10 cellular contexts compared by ENCODE assay signal in genomic region chr22:24728790-24729637, GRCh38. TPM values are rescaled to one million over a fixed set of nuclear protein-coding genes. Genes with fewer than 3 reads are reported as not detected.
DNase-seq lines count a peak whose midpoint lies in the region; ATAC-seq and TF ChIP-seq lines count a peak whose summit lies in the region.
"Had no signal": no experiment of that assay in that cellular context is flagged by ENCODE, and none has a peak within 500 bp of the region (broad histone marks: within the 10 kb centered on the region; RNA-seq: fewer than 3 reads in every experiment).

No MANE protein-coding gene starts in this region.

- H3K36me3 Mint-ChIP-seq in endothelial cell (ENCODE audit: low read depth, unreplicated experiment) (no peaks in the 10 kb centered on the region), mesothelial cell of epicardium (no peaks in the 10 kb centered on the region)

- H3K4me1 Mint-ChIP-seq in endothelial cell (ENCODE audit: unreplicated experiment) = peaks cover 30% of the 10 kb centered on the region
- peaks cover 49% of the 10 kb centered on the region for H3K4me1 Mint-ChIP-seq in mesothelial cell of epicardium

- TF ChIP-seq CTCF in AG04450 (IDR thresholded peaks at IDR 0.05; ENCODE audit: low read depth, low read length) (no peak), endothelial cell (IDR thresholded peaks at IDR 0.05; ENCODE audit: unreplicated experiment) (no peak), mesothelial cell of epicardium (IDR thresholded peaks at IDR 0.05; ENCODE audit: unreplicated experiment) (no peak), GM10248 (IDR thresholded peaks at IDR 0.05; ENCODE audit: control extremely low read depth, extremely low read depth, low read depth, missing control alignments) (no peak)

- no peaks in the 10 kb centered on the region for H3K27me3 Mint-ChIP-seq in endothelial cell (ENCODE audit: unreplicated experiment)
- peaks cover 57% of the 10 kb centered on the region for H3K27me3 Mint-ChIP-seq in mesothelial cell of epicardium (ENCODE audit: low read depth)

- no peak overlapping the region for H3K27ac ChIP-seq in AG04450 (ENCODE audit: low read depth, low read length)
- H3K27ac ChIP-seq: thoracic aorta had no signal

- H3K9me3 ChIP-seq in AG04450 (ENCODE audit: control insufficient read depth, insufficient read depth, low read length) = no peaks in the 10 kb centered on the region
- H3K9me3 ChIP-seq: thoracic aorta had no signal

- H3K4me3 Mint-ChIP-seq in endothelial cell (ENCODE audit: unreplicated experiment) (no peak overlapping the region), mesothelial cell of epicardium (no peak overlapping the region)

- H3K27ac Mint-ChIP-seq in endothelial cell (ENCODE audit: unreplicated experiment) (peak overlapping the region; percentile 93), mesothelial cell of epicardium (peak overlapping the region; percentile 59)

- POLR2A ChIA-PET in AG04450 (lab: Yijun Ruan, JAX) = no interaction called here
- POLR2A ChIA-PET in GM10248 (lab: Yijun Ruan, JAX) = no interaction called here

- no peaks in the 10 kb centered on the region for H3K27me3 ChIP-seq in AG04450 (ENCODE audit: control insufficient read depth, insufficient read depth, low read length)

- DNase-seq in AG04450 (ENCODE audit: low read depth, low spot score) = peak; percentile 44
- DNase-seq in NCI-H146 treated with DMSO at 0.1 percent for 48 hours (lab: John Stamatoyannopoulos, UW; ENCODE audit: unreplicated experiment) = peak; percentile 45
- peak; percentile 33 for DNase-seq in endothelial cell (ENCODE audit: low spot score)
- no peak for DNase-seq in mesothelial cell of epicardium (ENCODE audit: low spot score in 2 of 2, unreplicated experiment in 2 of 2)
- no peak for DNase-seq in activated CD8-positive, alpha-beta memory T cell treated with anti-CD3 and anti-CD28 coated beads, Interleukin-2, amount 50 U/mL, for 4 hours
- DNase-seq in GM10248 (ENCODE audit: extremely low spot score) = no peak
- DNase-seq: activated CD4-positive, alpha-beta T cell treated with anti-CD3 and anti-CD28 coated beads, Interleukin-2, amount 50 U/mL, for 48 hours had no signal

- H3K9me3 Mint-ChIP-seq in endothelial cell (ENCODE audit: unreplicated experiment) = no peaks in the 10 kb centered on the region
- H3K9me3 Mint-ChIP-seq in mesothelial cell of epicardium = no peaks in the 10 kb centered on the region

- CTCF ChIA-PET in AG04450 (lab: Charles Lee) (interaction anchor here (4.4 kb wide), 1 partner anchor 29 kb away, joined by 22 read pairs; no protein-coding TSS in a partner anchor), GM10248 (lab: Yijun Ruan, JAX) (interaction anchor here (0.9 kb wide), 1 partner anchor 30 kb away, joined by 3 read pairs; no protein-coding TSS in a partner anchor)

- no peak overlapping the region for H3K4me3 ChIP-seq in AG04450 (ENCODE audit: low read depth, low read length)
- H3K4me3 ChIP-seq: thoracic aorta had no signal

- ATAC-seq in HG03442 (IDR thresholded peaks at IDR 0.05; ENCODE audit: unreplicated experiment) = no peak
- ATAC-seq in GM18520 (IDR thresholded peaks at IDR 0.05; ENCODE audit: unreplicated experiment) = no peak

RNA-seq across cellular contexts. Expression of gene PIWIL3, which starts 45.5 kb away (rescaled TPM):
- 0.02 TPM in 1 of 2 replicates, not detected in the other for polyA plus RNA-seq in AG04450 (2011; rRNA removed)
- not detected in 2 replicates for polyA minus RNA-seq in AG04450 (2011; rRNA and poly(A)+ RNA removed)
- total RNA-seq in endothelial cell (ENCODE audit: unreplicated experiment) (not detected), mesothelial cell of epicardium (not detected in 3 replicates)
- total RNA-seq: thoracic aorta had no signal

Comparison
In these comparisons a context has a peak if more than half of its experiments do, and no peak if none do; other contexts are left out.
1. DNase-seq: peak in AG04450 (single experiment), NCI-H146 treated with DMSO at 0.1 percent for 48 hours (single experiment) and endothelial cell (single experiment); none in mesothelial cell of epicardium (0 of 2), activated CD8-positive, alpha-beta memory T cell treated with anti-CD3 and anti-CD28 coated beads, Interleukin-2, amount 50 U/mL, for 4 hours (single experiment) and GM10248 (single experiment).